In the genomic region with DNA sequence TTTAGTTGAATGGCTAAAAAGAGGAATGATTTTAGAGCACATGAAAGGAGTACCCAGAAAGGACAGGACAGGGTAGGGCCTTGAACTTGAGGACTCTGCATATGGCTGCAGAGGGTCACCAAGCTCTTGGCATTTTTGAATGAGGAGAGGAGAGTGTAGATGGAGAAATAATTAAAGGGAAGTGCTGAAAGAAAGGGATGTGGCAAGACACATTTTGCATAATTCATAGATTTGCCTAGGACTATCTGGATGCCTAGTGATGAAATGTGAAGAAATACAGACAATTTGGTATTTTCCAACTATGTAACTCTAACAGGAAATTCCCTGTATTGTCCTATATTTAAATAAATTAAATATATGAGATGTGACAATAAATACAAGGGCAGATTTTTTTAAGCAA, we compare ENCODE assay signal across 14 cellular contexts. TPM values are rescaled to one million over a fixed set of nuclear protein-coding genes. Genes with fewer than 3 reads are reported as not detected.
DNase-seq lines count a peak whose midpoint lies in the region; ATAC-seq, FAIRE-seq and TF ChIP-seq lines count a peak whose summit lies in the region.
"Had no signal": no experiment of that assay in that cellular context is flagged by ENCODE, and none has a peak within 500 bp of the region (broad histone marks: within the 10 kb centered on the region; RNA-seq: fewer than 3 reads in every experiment).

No MANE protein-coding gene starts in this region.

- no peak overlapping the region for H3K9ac ChIP-seq in KMS-11
- H3K9ac ChIP-seq in astrocyte (ENCODE audit: low read length), result peak overlapping the region; percentile 1
- peak overlapping the region in 1 of 5 donors; percentile 17 for H3K9ac ChIP-seq in subcutaneous abdominal adipose tissue (ENCODE audit: low read length in 5 of 5)

- intact Hi-C loops in activated CD4-positive, alpha-beta T cell treated with anti-CD3 and anti-CD28 coated beads for 36 hours (cut with DNase I, micrococcal nuclease), result loop anchor here (2.0 to 5.0 kb wide), 3 partner anchors 139 to 713 kb away; a partner anchor contains a TSS

- H3K4me2 ChIP-seq in KMS-11, result peak overlapping the region; percentile 44
- H3K4me2 ChIP-seq in astrocyte (ENCODE audit: low read length), result no peak overlapping the region

- H3K4me3 Mint-ChIP-seq in activated CD4-positive, alpha-beta T cell treated with anti-CD3 and anti-CD28 coated beads for 36 hours, result no peak overlapping the region
- no peak overlapping the region for H3K4me3 Mint-ChIP-seq in astrocyte (ENCODE audit: unreplicated experiment)
- H3K4me3 Mint-ChIP-seq in activated CD4-positive, alpha-beta memory T cell treated with anti-CD3 and anti-CD28 coated beads, Interleukin-2, amount 10 ng/mL, durations not matched to agents 7 days and 5 days, result no peak overlapping the region
- H3K4me3 Mint-ChIP-seq: activated naive CD8-positive, alpha-beta T cell had no signal

- H3K27ac Mint-ChIP-seq in activated CD4-positive, alpha-beta T cell treated with anti-CD3 and anti-CD28 coated beads for 36 hours, result peak overlapping the region; percentile 13
- H3K27ac Mint-ChIP-seq in astrocyte (ENCODE audit: unreplicated experiment), result no peak overlapping the region
- H3K27ac Mint-ChIP-seq in activated CD4-positive, alpha-beta memory T cell treated with anti-CD3 and anti-CD28 coated beads, Interleukin-2, amount 10 ng/mL, durations not matched to agents 7 days and 5 days, result no peak overlapping the region

- POLR2A ChIA-PET in activated CD4-positive, alpha-beta T cell treated with anti-CD3 and anti-CD28 coated beads for 36 hours (lab: Charles Lee), result interaction anchor here (1.1 kb wide), 1 partner anchor 28 kb away, joined by 6 read pairs; a partner anchor contains a TSS
- POLR2A ChIA-PET in HEK293T (lab: Yijun Ruan, JAX), result interaction anchor here (1.4 kb wide), 1 partner anchor 251 kb away, joined by 3 read pairs; a partner anchor contains a TSS
- POLR2A ChIA-PET in activated CD4-positive, alpha-beta memory T cell treated with anti-CD3 and anti-CD28 coated beads, Interleukin-2, amount 10 ng/mL, durations not matched to agents 7 days and 5 days (lab: Charles Lee), result interaction anchor here (0.8 to 9.4 kb wide), 8 partner anchors 91 to 260 kb away, joined by 3 to 132 read pairs (median 3); a partner anchor contains a TSS

- H3K4me1 Mint-ChIP-seq in activated CD4-positive, alpha-beta T cell treated with anti-CD3 and anti-CD28 coated beads for 36 hours, result peaks cover 37% of the 10 kb centered on the region
- peaks cover 4% of the 10 kb centered on the region for H3K4me1 Mint-ChIP-seq in astrocyte (ENCODE audit: low read depth, unreplicated experiment)
- H3K4me1 Mint-ChIP-seq in activated CD4-positive, alpha-beta memory T cell treated with anti-CD3 and anti-CD28 coated beads, Interleukin-2, amount 10 ng/mL, durations not matched to agents 7 days and 5 days, result peaks cover 36% of the 10 kb centered on the region

- H3K9me3 ChIP-seq in astrocyte (ENCODE audit: insufficient read depth, low read depth, low read length) (no peaks in the 10 kb centered on the region), subcutaneous abdominal adipose tissue (ENCODE audit: control insufficient read depth in 5 of 5, low read length in 5 of 5) (no peaks in the 10 kb centered on the region)

- no peak for ATAC-seq in activated CD4-positive, alpha-beta T cell treated with anti-CD3 and anti-CD28 coated beads for 36 hours

- H3K36me3 ChIP-seq in KMS-11 (ENCODE audit: insufficient read depth) (no peaks in the 10 kb centered on the region), astrocyte (ENCODE audit: insufficient read depth, low read length) (no peaks in the 10 kb centered on the region), subcutaneous abdominal adipose tissue (ENCODE audit: control insufficient read depth in 5 of 5, insufficient read depth in 5 of 5, low read length in 5 of 5) (no peaks in the 10 kb centered on the region)

- H3K27me3 ChIP-seq in KMS-11 (ENCODE audit: insufficient read depth, low read depth), result no peaks in the 10 kb centered on the region
- H3K27me3 ChIP-seq in astrocyte (ENCODE audit: insufficient read depth, low read length), result no peaks in the 10 kb centered on the region
- H3K27me3 ChIP-seq in subcutaneous abdominal adipose tissue (ENCODE audit: control insufficient read depth in 5 of 5, insufficient read depth in 4 of 5, low read length in 5 of 5), result no peaks in the 10 kb centered on the region

- no peak for DNase-seq in activated CD4-positive, alpha-beta T cell treated with anti-CD3 and anti-CD28 coated beads for 36 hours
- DNase-seq in activated CD4-positive, alpha-beta T cell treated with anti-CD3 and anti-CD28 coated beads for 48 hours, result no peak
- no peak for DNase-seq in astrocyte (ENCODE audit: low read depth)
- DNase-seq in NCI-H1092 (lab: John Stamatoyannopoulos, UW), result no peak
- no peak for DNase-seq in HEK293T (ENCODE audit: extremely low spot score)
- DNase-seq in activated CD4-positive, alpha-beta memory T cell treated with anti-CD3 and anti-CD28 coated beads, Interleukin-2, amount 10 ng/mL, durations not matched to agents 7 days and 5 days, result no peak
- DNase-seq: 8988T; activated CD4-positive, alpha-beta T cell treated with anti-CD3 and anti-CD28 coated beads for 4 hours; DND-41; NCI-H2029 treated with DMSO at 0.1 percent for 48 hours had no signal

- H2AFZ ChIP-seq in KMS-11 (ENCODE audit: low read depth) (peak overlapping the region; percentile 3; the same call in 1 of the 2 replicates), astrocyte (ENCODE audit: low read depth, low read length) (no peak overlapping the region)

- no peaks in the 10 kb centered on the region for H4K20me1 ChIP-seq in KMS-11 (ENCODE audit: insufficient read depth)
- H4K20me1 ChIP-seq in astrocyte (ENCODE audit: insufficient read depth, low read length), result no peaks in the 10 kb centered on the region

- CTCF ChIA-PET in activated CD4-positive, alpha-beta T cell treated with anti-CD3 and anti-CD28 coated beads for 36 hours (lab: Charles Lee), result interaction anchor here (0.6 to 2.6 kb wide), 21 partner anchors 11 to 471 kb away, joined by 3 to 11 read pairs (median 4); no protein-coding TSS in a partner anchor
- CTCF ChIA-PET in HEK293T (lab: Yijun Ruan, JAX), result interaction anchor here (0.6 to 1.4 kb wide), 2 partner anchors 23 to 49 kb away, joined by 3 to 5 read pairs; no protein-coding TSS in a partner anchor
- CTCF ChIA-PET in activated CD4-positive, alpha-beta memory T cell treated with anti-CD3 and anti-CD28 coated beads, Interleukin-2, amount 10 ng/mL, durations not matched to agents 7 days and 5 days (lab: Charles Lee), result interaction anchor here (0.5 to 3.5 kb wide), 15 partner anchors 9 to 348 kb away, joined by 3 to 15 read pairs (median 4); no protein-coding TSS in a partner anchor

- H3K27ac ChIP-seq in KMS-11 (peak overlapping the region; percentile 4; the same call in 1 of the 2 replicates), astrocyte (ENCODE audit: low read depth, low read length) (no peak overlapping the region), subcutaneous abdominal adipose tissue (ENCODE audit: low read depth, low read length) (peak overlapping the region; percentile 72)

- no peaks in the 10 kb centered on the region for H3K36me3 Mint-ChIP-seq in activated CD4-positive, alpha-beta T cell treated with anti-CD3 and anti-CD28 coated beads for 36 hours (ENCODE audit: low read depth)
- H3K36me3 Mint-ChIP-seq in astrocyte (ENCODE audit: low read depth, unreplicated experiment), result no peaks in the 10 kb centered on the region
- no peaks in the 10 kb centered on the region for H3K36me3 Mint-ChIP-seq in activated CD4-positive, alpha-beta memory T cell treated with anti-CD3 and anti-CD28 coated beads, Interleukin-2, amount 10 ng/mL, durations not matched to agents 7 days and 5 days (ENCODE audit: low read depth)
- H3K36me3 Mint-ChIP-seq: activated naive CD8-positive, alpha-beta T cell had no signal

- peaks cover 63% of the 10 kb centered on the region for H3K4me1 ChIP-seq in KMS-11 (ENCODE audit: low read depth, poor library complexity, severe bottlenecking)
- peaks cover 1% of the 10 kb centered on the region for H3K4me1 ChIP-seq in astrocyte (ENCODE audit: insufficient read depth, low read length)
- peaks cover 1 to 18% (median 16%) of the 10 kb centered on the region in 5 donors for H3K4me1 ChIP-seq in subcutaneous abdominal adipose tissue (ENCODE audit: control insufficient read depth in 5 of 5, insufficient read depth in 5 of 5, low read length in 5 of 5)

- H3K9me3 Mint-ChIP-seq in activated CD4-positive, alpha-beta T cell treated with anti-CD3 and anti-CD28 coated beads for 36 hours (ENCODE audit: low read depth), result no peaks in the 10 kb centered on the region
- H3K9me3 Mint-ChIP-seq in astrocyte (ENCODE audit: unreplicated experiment), result no peaks in the 10 kb centered on the region
- H3K9me3 Mint-ChIP-seq in activated CD4-positive, alpha-beta memory T cell treated with anti-CD3 and anti-CD28 coated beads, Interleukin-2, amount 10 ng/mL, durations not matched to agents 7 days and 5 days, result no peaks in the 10 kb centered on the region

- TF ChIP-seq CTCF in KMS-11 (conservative IDR thresholded peaks at IDR 0.05; ENCODE audit: low read depth, low read length) (no peak), astrocyte (IDR thresholded peaks at IDR 0.05; ENCODE audit: insufficient read depth, low read depth, low read length) (no peak)

- H3K4me3 ChIP-seq in KMS-11 (IDR thresholded peaks at IDR 0.05; ENCODE audit: insufficient read depth, low read depth, low read length), result no peak overlapping the region
- H3K4me3 ChIP-seq in astrocyte (ENCODE audit: insufficient read depth, low read depth, low read length), result no peak overlapping the region
- no peak overlapping the region for H3K4me3 ChIP-seq in subcutaneous abdominal adipose tissue (ENCODE audit: low read depth in 1 of 5, low read length in 5 of 5)

- H3K79me2 ChIP-seq in KMS-11 (ENCODE audit: insufficient read depth, low read depth) (no peaks in the 10 kb centered on the region), astrocyte (ENCODE audit: insufficient read depth, low read length) (no peaks in the 10 kb centered on the region)

- FAIRE-seq in astrocyte (lab: Jason Lieb, UNC), result no peak
- FAIRE-seq: endometrium had no signal

- H3K27me3 Mint-ChIP-seq in activated CD4-positive, alpha-beta T cell treated with anti-CD3 and anti-CD28 coated beads for 36 hours, result no peaks in the 10 kb centered on the region
- no peaks in the 10 kb centered on the region for H3K27me3 Mint-ChIP-seq in astrocyte (ENCODE audit: low read depth, unreplicated experiment)
- no peaks in the 10 kb centered on the region for H3K27me3 Mint-ChIP-seq in activated CD4-positive, alpha-beta memory T cell treated with anti-CD3 and anti-CD28 coated beads, Interleukin-2, amount 10 ng/mL, durations not matched to agents 7 days and 5 days
- H3K27me3 Mint-ChIP-seq: activated naive CD8-positive, alpha-beta T cell had no signal

TF ChIP-seq in HEK293T, 16 proteins besides CTCF, POLR2A, EP300 and RAD21 (continues in another document):
- no peak for TF ChIP-seq ELF4 (IDR thresholded peaks at IDR 0.05)
- TF ChIP-seq CTBP1 (IDR thresholded peaks at IDR 0.05; ENCODE audit: borderline replicate concordance), result no peak

RNA-seq across cellular contexts. Expression of a gene that starts 27.5 kb away (rescaled TPM):
- 10 to 100 TPM; 12.7 to 13.6 TPM for total RNA-seq in activated CD4-positive, alpha-beta T cell treated with anti-CD3 and anti-CD28 coated beads for 36 hours
- 10.8 and 10.9 TPM in 2 replicates for total RNA-seq in astrocyte
- total RNA-seq in activated CD4-positive, alpha-beta memory T cell treated with anti-CD3 and anti-CD28 coated beads, Interleukin-2, amount 10 ng/mL, durations not matched to agents 7 days and 5 days, result 10 to 100 TPM; 21.8 to 24.4 TPM
